ENCODE assay signal across 28 cellular contexts in the genomic region with DNA sequence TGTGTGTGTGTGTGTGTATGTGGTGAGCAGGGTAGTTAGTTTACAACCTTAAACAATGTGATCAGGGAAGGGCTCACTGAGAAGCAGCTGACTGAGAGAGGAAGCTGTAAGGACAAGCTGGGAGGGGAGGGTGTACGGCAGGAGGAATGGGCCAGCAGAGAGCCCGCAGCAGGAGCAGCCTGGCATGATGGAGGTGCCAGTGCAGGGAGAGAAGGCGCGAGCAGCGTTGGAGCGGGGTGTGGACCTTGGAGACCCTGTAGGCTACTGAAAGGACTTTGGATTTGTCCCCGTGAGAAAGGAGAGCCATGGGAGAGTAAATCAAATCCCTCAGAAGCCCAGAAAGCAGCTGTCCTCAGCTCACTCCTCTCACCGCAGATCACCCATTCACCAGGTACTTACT. TPM values are rescaled to one million over a fixed set of nuclear protein-coding genes. Genes with fewer than 3 reads are reported as not detected.
DNase-seq lines count a peak whose midpoint lies in the region; ATAC-seq and TF ChIP-seq lines count a peak whose summit lies in the region.
"Had no signal": no experiment of that assay in that cellular context is flagged by ENCODE, and none has a peak within 500 bp of the region (broad histone marks: within the 10 kb centered on the region; RNA-seq: fewer than 3 reads in every experiment).

No MANE protein-coding gene starts in this region.

- H3K4me3 ChIP-seq in MM.1S (ENCODE audit: low read length), result no peak overlapping the region

- H3K9me3 ChIP-seq in MM.1S (replicated peaks; ENCODE audit: insufficient read depth, low read length), result no peaks in the 10 kb centered on the region

- H3K4me3 Mint-ChIP-seq in dendritic cell treated with granulocyte-macrophage colony-stimulating factor and Interleukin-4, amounts not matched to agents 40 ng/mL and 50 ng/mL, for 4 days, result no peak overlapping the region
- H3K4me3 Mint-ChIP-seq: B cell; CD14-positive monocyte; CD8-positive, alpha-beta memory T cell had no signal

- H3K9me2 ChIP-seq in MM.1S (replicated peaks; ENCODE audit: insufficient read depth, low read length), result no peaks in the 10 kb centered on the region

- peaks cover 31% of the 10 kb centered on the region for H3F3A ChIP-seq in MM.1S (ENCODE audit: insufficient read depth, low read length)

- H3K36me3 Mint-ChIP-seq in dendritic cell treated with granulocyte-macrophage colony-stimulating factor and Interleukin-4, amounts not matched to agents 40 ng/mL and 50 ng/mL, for 4 days (ENCODE audit: low read depth), result no peaks in the 10 kb centered on the region
- H3K36me3 Mint-ChIP-seq: CD14-positive monocyte; CD8-positive, alpha-beta memory T cell had no signal

- H3K27me3 ChIP-seq in MM.1S (replicated peaks; ENCODE audit: insufficient read depth, low read length), result no peaks in the 10 kb centered on the region

- DNase-seq in NCI-H82 (lab: John Stamatoyannopoulos, UW) (peak; percentile 42), NCI-H82 treated with DMSO at 0.1 percent for 48 hours (lab: John Stamatoyannopoulos, UW; ENCODE audit: unreplicated experiment) (no peak), MM.1S (no peak), sciatic nerve (ENCODE audit: low spot score) (no peak), UCSD-AML1 (lab: John Stamatoyannopoulos, UW; ENCODE audit: unreplicated experiment) (no peak), middle frontal gyrus (ENCODE audit: extremely low spot score, low spot score) (no peak)
- DNase-seq in activated CD8-positive, alpha-beta memory T cell treated with anti-CD3 and anti-CD28 coated beads for 24 hours, result no peak
- DNase-seq: Calu3; CD8-positive, alpha-beta memory T cell; DMS153; DND-41; Kasumi-1; NCI-H1694; NCI-H2029 treated with DMSO at 0.1 percent for 48 hours; NCI-H69; NK-92 treated with Interleukin-12 subunit alpha and Interleukin-12 subunit beta, amount 100 ng/mL, for 24 hours; SHP77 had no signal

- H3K4me1 Mint-ChIP-seq in dendritic cell treated with granulocyte-macrophage colony-stimulating factor and Interleukin-4, amounts not matched to agents 40 ng/mL and 50 ng/mL, for 4 days (ENCODE audit: low read depth), result peaks cover 33% of the 10 kb centered on the region
- H3K4me1 Mint-ChIP-seq: CD8-positive, alpha-beta memory T cell had no signal

- intact Hi-C loops in dendritic cell treated with granulocyte-macrophage colony-stimulating factor and Interleukin-4, amounts not matched to agents 40 ng/mL and 50 ng/mL, for 4 days (cut with micrococcal nuclease), result loop anchor here (5.0 to 10.0 kb wide), 3 partner anchors 443 to 796 kb away; no protein-coding TSS in a partner anchor
- intact Hi-C loops in sciatic nerve (cut with DNase I), result no loop called here

- no peak overlapping the region for H2AFZ ChIP-seq in MM.1S (ENCODE audit: low read length)

- no peak overlapping the region for H3K9ac ChIP-seq in MM.1S (ENCODE audit: low read length)

- H3K79me2 ChIP-seq in MM.1S (ENCODE audit: low read length), result no peaks in the 10 kb centered on the region

- peak overlapping the region; percentile 98; the same call in 1 of the 2 replicates for H3K27ac ChIP-seq in MM.1S (ENCODE audit: low read length)
- H3K27ac ChIP-seq: 22Rv1, HL-60, RWPE1 had no signal

- H3K36me3 ChIP-seq in MM.1S (replicated peaks; ENCODE audit: insufficient read depth, low read length), result no peaks in the 10 kb centered on the region

- H3K4me1 ChIP-seq in MM.1S (ENCODE audit: low read length), result peaks cover 47% of the 10 kb centered on the region

- no peaks in the 10 kb centered on the region for H4K20me1 ChIP-seq in MM.1S (ENCODE audit: insufficient read depth, low read length)

- no peaks in the 10 kb centered on the region for H3K9me3 Mint-ChIP-seq in dendritic cell treated with granulocyte-macrophage colony-stimulating factor and Interleukin-4, amounts not matched to agents 40 ng/mL and 50 ng/mL, for 4 days
- H3K9me3 Mint-ChIP-seq: CD8-positive, alpha-beta memory T cell had no signal

- TF ChIP-seq CTCF in MM.1S (IDR thresholded peaks at IDR 0.05; ENCODE audit: low read length), result no peak

- H3K27ac Mint-ChIP-seq in dendritic cell treated with granulocyte-macrophage colony-stimulating factor and Interleukin-4, amounts not matched to agents 40 ng/mL and 50 ng/mL, for 4 days, result peak overlapping the region; percentile 50
- H3K27ac Mint-ChIP-seq: B cell, CD14-positive monocyte had no signal

- peak; percentile 24 for ATAC-seq in sciatic nerve
- ATAC-seq: Panc1 had no signal

- peaks cover 2% of the 10 kb centered on the region for H3K27me3 Mint-ChIP-seq in dendritic cell treated with granulocyte-macrophage colony-stimulating factor and Interleukin-4, amounts not matched to agents 40 ng/mL and 50 ng/mL, for 4 days
- H3K27me3 Mint-ChIP-seq: B cell had no signal

- no peak overlapping the region for H3K4me2 ChIP-seq in MM.1S (ENCODE audit: low read depth, low read length)

RNA-seq across cellular contexts. Expression of gene FAM209B, which starts 18.5 kb away (rescaled TPM):
- total RNA-seq in sciatic nerve, result not detected
- total RNA-seq: Calu3, H4, M059J, NCI-H460, SK-MEL-5 had no signal

RNA-seq across cellular contexts. Expression of gene FAM209A, which starts 27.0 kb away (rescaled TPM):
- total RNA-seq in sciatic nerve, result not detected
- total RNA-seq: H4, M059J, SK-MEL-5 had no signal
